ENCODE assay signal across 16 cellular contexts in the genomic region with DNA sequence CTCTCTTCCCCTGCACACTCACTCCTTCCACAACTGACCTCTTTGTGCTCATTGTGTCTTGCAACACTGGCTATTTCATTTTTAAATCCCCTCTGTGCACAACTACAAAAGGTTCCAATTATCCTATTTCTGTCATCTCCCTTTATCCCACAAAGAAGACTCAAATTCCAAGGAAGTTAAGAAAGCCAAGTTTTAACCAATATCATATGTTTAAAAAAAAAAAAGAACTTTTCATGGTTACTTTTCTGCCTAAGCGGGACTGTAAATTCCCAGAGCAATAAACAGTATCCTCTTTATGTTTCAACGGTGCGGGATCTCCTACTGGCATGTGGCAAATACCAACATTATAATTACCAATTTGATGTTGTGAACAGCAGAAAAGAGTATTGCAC.
DNase-seq lines count a peak whose midpoint lies in the region; ATAC-seq and TF ChIP-seq lines count a peak whose summit lies in the region.
"Had no signal": no experiment of that assay in that cellular context is flagged by ENCODE, and none has a peak within 500 bp of the region (broad histone marks: within the 10 kb centered on the region; RNA-seq: fewer than 3 reads in every experiment).

No MANE protein-coding gene starts in this region.

- ATAC-seq in GM18517 (IDR thresholded peaks at IDR 0.05; ENCODE audit: unreplicated experiment) = no peak
- ATAC-seq in GM21737 (IDR thresholded peaks at IDR 0.05; ENCODE audit: unreplicated experiment) = no peak
- ATAC-seq: HCT116 had no signal

- no peak for DNase-seq in CD14-positive monocyte (ENCODE audit: low spot score)
- DNase-seq in HFF-Myc (ENCODE audit: extremely low read depth, low read depth) = peak; percentile 77
- DNase-seq in osteoblast (ENCODE audit: insufficient read length, low spot score, missing footprints) = peak; percentile 77
- DNase-seq in NCI-H2107 treated with DMSO at 0.1 percent for 48 hours (lab: John Stamatoyannopoulos, UW; ENCODE audit: unreplicated experiment) = no peak
- DNase-seq in NCI-H1436 (lab: John Stamatoyannopoulos, UW) = no peak
- DNase-seq: activated CD4-positive, alpha-beta T cell treated with anti-CD3 and anti-CD28 coated beads, Interleukin-2, amount 50 U/mL, for 1 hour; effector CD4-positive, alpha-beta T cell; head of caudate nucleus; KG1; NCI-H1930; ovary had no signal

- no peaks in the 10 kb centered on the region for H3K27me3 ChIP-seq in osteoblast (ENCODE audit: insufficient read depth, low read length)
- H3K27me3 ChIP-seq: ovary had no signal

- peaks cover 4 to 11% of the 10 kb centered on the region in 2 donors for H3K36me3 Mint-ChIP-seq in CD14-positive monocyte
- H3K36me3 Mint-ChIP-seq in dendritic cell treated with granulocyte-macrophage colony-stimulating factor and Interleukin-4, amounts not matched to agents 40 ng/mL and 50 ng/mL, for 4 days (ENCODE audit: low read depth) = peaks cover 49% of the 10 kb centered on the region

- H3K27me3 Mint-ChIP-seq in CD14-positive monocyte (ENCODE audit: low read depth in 3 of 3) = peaks cover 0 to 3% (median 0%) of the 10 kb centered on the region in 3 donors
- H3K27me3 Mint-ChIP-seq in dendritic cell treated with granulocyte-macrophage colony-stimulating factor and Interleukin-4, amounts not matched to agents 40 ng/mL and 50 ng/mL, for 4 days = no peaks in the 10 kb centered on the region

- peaks cover 42% of the 10 kb centered on the region for H3K4me1 Mint-ChIP-seq in CD14-positive monocyte
- peaks cover 72% of the 10 kb centered on the region for H3K4me1 Mint-ChIP-seq in dendritic cell treated with granulocyte-macrophage colony-stimulating factor and Interleukin-4, amounts not matched to agents 40 ng/mL and 50 ng/mL, for 4 days (ENCODE audit: low read depth)

- H3K27ac Mint-ChIP-seq in CD14-positive monocyte = peak overlapping the region; percentile 83 to 94 (median 89)
- H3K27ac Mint-ChIP-seq in dendritic cell treated with granulocyte-macrophage colony-stimulating factor and Interleukin-4, amounts not matched to agents 40 ng/mL and 50 ng/mL, for 4 days = peak overlapping the region; percentile 72

- H2AFZ ChIP-seq in osteoblast (ENCODE audit: low read length) = no peak overlapping the region

- peak overlapping the region in 1 of 2 donors; percentile 76 for H3K4me3 Mint-ChIP-seq in CD14-positive monocyte
- H3K4me3 Mint-ChIP-seq in dendritic cell treated with granulocyte-macrophage colony-stimulating factor and Interleukin-4, amounts not matched to agents 40 ng/mL and 50 ng/mL, for 4 days = no peak overlapping the region

- no peak overlapping the region for H3K4me3 ChIP-seq in HFF-Myc (replicated peaks; ENCODE audit: low read depth, low read length)
- no peak overlapping the region for H3K4me3 ChIP-seq in osteoblast (ENCODE audit: insufficient read depth, low read length)
- H3K4me3 ChIP-seq: ovary had no signal

- no peak for TF ChIP-seq CTCF in CD14-positive monocyte (IDR thresholded peaks at IDR 0.05)
- no peak for TF ChIP-seq CTCF in HFF-Myc (IDR thresholded peaks at IDR 0.05; ENCODE audit: low read depth, low read length, missing control alignments)
- no peak for TF ChIP-seq CTCF in osteoblast (IDR thresholded peaks at IDR 0.05; ENCODE audit: extremely low read depth, low read depth, low read length)

- peaks cover 90% of the 10 kb centered on the region for H3K79me2 ChIP-seq in osteoblast (ENCODE audit: insufficient read depth, low read length)

- peak overlapping the region; percentile 69 for H3K4me2 ChIP-seq in osteoblast (ENCODE audit: insufficient read depth, low read length)

- H3K9me3 Mint-ChIP-seq in CD14-positive monocyte = peaks cover 0 to 1% (median 0%) of the 10 kb centered on the region in 7 donors
- no peaks in the 10 kb centered on the region for H3K9me3 Mint-ChIP-seq in dendritic cell treated with granulocyte-macrophage colony-stimulating factor and Interleukin-4, amounts not matched to agents 40 ng/mL and 50 ng/mL, for 4 days
- H3K9me3 Mint-ChIP-seq: activated naive CD4-positive, alpha-beta T cell treated with anti-CD3 and anti-CD28 coated beads, Interleukin-2, amount 50 U/mL, for 72 hours had no signal

- H3K4me1 ChIP-seq in osteoblast (ENCODE audit: insufficient read depth, low read length) = peaks cover 18% of the 10 kb centered on the region

- intact Hi-C loops in CD14-positive monocyte (cut with micrococcal nuclease) = loop anchor here in 1 of 2 donors (5.0 to 10.0 kb wide), 2 partner anchors 46 to 79 kb away; no protein-coding TSS in a partner anchor
- intact Hi-C loops in dendritic cell treated with granulocyte-macrophage colony-stimulating factor and Interleukin-4, amounts not matched to agents 40 ng/mL and 50 ng/mL, for 4 days (cut with micrococcal nuclease) = no loop called here

- no peaks in the 10 kb centered on the region for H3K36me3 ChIP-seq in osteoblast (ENCODE audit: insufficient read depth, low read length)
- H3K36me3 ChIP-seq: ovary had no signal

- H3K9me3 ChIP-seq in osteoblast (ENCODE audit: low read depth, low read length) = no peaks in the 10 kb centered on the region
- H3K9me3 ChIP-seq: ovary had no signal

- H4K20me1 ChIP-seq in osteoblast (ENCODE audit: insufficient read depth, low read length) = no peaks in the 10 kb centered on the region

- H3K27ac ChIP-seq in osteoblast (ENCODE audit: low read depth, low read length) = peak overlapping the region; percentile 38
- H3K27ac ChIP-seq: ovary had no signal

Comparison
In these comparisons a context has a peak if more than half of its experiments do, and no peak if none do; other contexts are left out.
1. DNase-seq: peak in HFF-Myc (single experiment) and osteoblast (single experiment); none in CD14-positive monocyte (single experiment), NCI-H2107 treated with DMSO at 0.1 percent for 48 hours (single experiment) and NCI-H1436 (single experiment).